In genomic region chr6:2526766-2527165, GRCh38 we compare ENCODE assay signal across 22 cellular contexts.
"Had no signal": no experiment of that assay in that cellular context is flagged by ENCODE, and none has a peak within 500 bp of the region (broad histone marks: within the 10 kb centered on the region; RNA-seq: fewer than 3 reads in every experiment).

No MANE protein-coding gene starts in this region.

- H3K4me3 Mint-ChIP-seq: effector memory CD8-positive, alpha-beta T cell; endodermal cell; mesothelial cell of epicardium; naive B cell; naive thymus-derived CD8-positive, alpha-beta T cell had no signal

- DNase-seq: dermis blood vessel endothelial cell; dorsolateral prefrontal cortex; effector CD8-positive, alpha-beta T cell; effector memory CD8-positive, alpha-beta T cell; endodermal cell; foreskin keratinocyte; gastrocnemius medialis; glutamatergic neuron; head of caudate nucleus; heart right ventricle; hippocampal formation; left cardiac atrium; left lung; left ventricle myocardium superior; lower lobe of right lung; mesenchymal stem cell; mucosa of descending colon; naive B cell; naive thymus-derived CD8-positive, alpha-beta T cell had no signal

- ATAC-seq: effector memory CD8-positive, alpha-beta T cell; foreskin keratinocyte; gastrocnemius medialis; heart right ventricle; left cardiac atrium; left lung; left ventricle myocardium superior; lower lobe of right lung; mucosa of descending colon; naive thymus-derived CD8-positive, alpha-beta T cell had no signal

- H3K36me3 ChIP-seq: esophagus muscularis mucosa, gastrocnemius medialis, heart right ventricle, left lung, lower lobe of right lung had no signal

- H3K4me3 ChIP-seq: coronary artery, dorsolateral prefrontal cortex, esophagus muscularis mucosa, gastrocnemius medialis, heart right ventricle, left lung, lower lobe of right lung, mucosa of descending colon had no signal

- H3K27ac Mint-ChIP-seq: effector memory CD8-positive, alpha-beta T cell; endodermal cell; mesothelial cell of epicardium; naive B cell; naive thymus-derived CD8-positive, alpha-beta T cell had no signal

- H3K27me3 ChIP-seq: esophagus muscularis mucosa, foreskin keratinocyte, gastrocnemius medialis had no signal

- H3K9me3 ChIP-seq: gastrocnemius medialis, lower lobe of right lung had no signal

- H3K4me1 Mint-ChIP-seq: endodermal cell had no signal

- H3K4me1 ChIP-seq: esophagus muscularis mucosa, gastrocnemius medialis, lower lobe of right lung had no signal

- H3K27ac ChIP-seq: coronary artery, dorsolateral prefrontal cortex, esophagus muscularis mucosa, foreskin keratinocyte, gastrocnemius medialis, heart right ventricle, left lung, lower lobe of right lung had no signal
